Comparison of ENCODE assay signal across 15 cellular contexts in the genomic region with DNA sequence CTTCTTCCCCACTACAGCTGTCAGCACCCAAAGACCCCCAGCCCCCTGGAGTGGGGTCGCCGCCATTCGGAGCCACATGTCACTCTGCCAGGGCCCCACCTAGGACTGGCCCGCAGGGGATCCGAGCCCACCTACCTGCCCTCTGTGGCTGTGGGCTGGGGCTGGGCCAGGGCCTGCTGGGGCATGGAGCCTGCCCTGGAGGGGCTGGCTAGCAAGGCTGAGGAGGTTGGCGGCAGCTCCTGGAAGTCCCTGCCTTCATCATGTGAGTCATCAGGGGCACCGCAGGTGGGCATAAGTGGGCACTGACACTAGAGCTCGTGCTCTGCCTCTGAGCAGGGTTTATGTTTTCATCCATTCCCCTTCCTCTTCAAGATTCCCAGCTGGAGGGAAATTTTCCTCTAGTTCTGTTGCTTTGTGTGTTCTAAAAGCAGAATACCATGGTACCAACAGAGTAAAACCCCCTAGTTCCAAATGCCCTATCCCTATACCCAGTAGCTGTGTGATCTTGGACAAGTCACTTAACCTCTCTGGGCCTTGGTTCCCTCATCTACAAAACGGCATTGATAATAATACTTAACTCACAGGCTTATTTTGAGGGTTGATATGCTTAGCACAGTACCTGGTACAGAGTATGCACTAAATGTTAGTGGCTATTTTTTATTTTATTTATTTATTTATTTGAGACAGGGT.
"Had no signal": no experiment of that assay in that cellular context is flagged by ENCODE, and none has a peak within 500 bp of the region (broad histone marks: within the 10 kb centered on the region; RNA-seq: fewer than 3 reads in every experiment).

No MANE protein-coding gene starts in this region.

- H3K27me3 ChIP-seq: ascending aorta, esophagus muscularis mucosa, hepatocyte, tibial nerve, vagina had no signal

- H3K9me3 ChIP-seq: ascending aorta, esophagus muscularis mucosa, left ventricle myocardium inferior, tibial nerve, vagina had no signal

- H3K36me3 ChIP-seq: ascending aorta, esophagus muscularis mucosa, left ventricle myocardium inferior, tibial nerve, vagina had no signal

- H3K4me3 Mint-ChIP-seq: activated CD4-positive, alpha-beta memory T cell treated with anti-CD3 and anti-CD28 coated beads, Interleukin-2, amount 10 ng/mL, durations not matched to agents 7 days and 5 days; activated naive CD4-positive, alpha-beta T cell treated with anti-CD3 and anti-CD28 coated beads, Interleukin-2, amount 10 ng/mL, durations not matched to agents 7 days and 5 days; activated T-cell treated with anti-CD3 and anti-CD28 coated beads, Interleukin-2, amount 50 U/mL, for 24 hours; natural killer cell treated with Interleukin-12 subunit alpha and Interleukin-12 subunit beta and Interleukin-15 and Interleukin-18, amount 100 ng/mL, for 72 hours; stimulated activated memory B cell treated with anti-CD40 and anti-IgM and Interleukin-4, amounts not matched to agents 10 μg/mL and 1 μg/mL and 100 μg/mL, for 72 hours; WTC11 had no signal

- H3K4me1 Mint-ChIP-seq: stimulated activated memory B cell treated with anti-CD40 and anti-IgM and Interleukin-4, amounts not matched to agents 10 μg/mL and 1 μg/mL and 100 μg/mL, for 72 hours; WTC11 had no signal

- H3K27me3 Mint-ChIP-seq: activated CD4-positive, alpha-beta memory T cell treated with anti-CD3 and anti-CD28 coated beads, Interleukin-2, amount 10 ng/mL, durations not matched to agents 7 days and 5 days; activated T-cell treated with anti-CD3 and anti-CD28 coated beads, Interleukin-2, amount 50 U/mL, for 24 hours; natural killer cell treated with Interleukin-12 subunit alpha and Interleukin-12 subunit beta and Interleukin-15 and Interleukin-18, amount 100 ng/mL, for 72 hours; stimulated activated memory B cell treated with anti-CD40 and anti-IgM and Interleukin-4, amounts not matched to agents 10 μg/mL and 1 μg/mL and 100 μg/mL, for 72 hours had no signal

- H3K36me3 Mint-ChIP-seq: activated naive CD4-positive, alpha-beta T cell treated with anti-CD3 and anti-CD28 coated beads, Interleukin-2, amount 10 ng/mL, durations not matched to agents 7 days and 5 days; natural killer cell treated with Interleukin-12 subunit alpha and Interleukin-12 subunit beta and Interleukin-15 and Interleukin-18, amount 100 ng/mL, for 72 hours; stimulated activated memory B cell treated with anti-CD40 and anti-IgM and Interleukin-4, amounts not matched to agents 10 μg/mL and 1 μg/mL and 100 μg/mL, for 72 hours; WTC11 had no signal

- H3K79me2 ChIP-seq: hepatocyte had no signal

- H3K4me1 ChIP-seq: ascending aorta, esophagus muscularis mucosa, left ventricle myocardium inferior, tibial nerve, vagina had no signal

- H3K27ac ChIP-seq: ascending aorta, esophagus muscularis mucosa, hepatocyte, left ventricle myocardium inferior, tibial nerve, vagina had no signal

- ATAC-seq: natural killer cell treated with Interleukin-12 subunit alpha and Interleukin-12 subunit beta and Interleukin-15 and Interleukin-18, amount 100 ng/mL, for 72 hours; stimulated activated memory B cell treated with anti-CD40 and anti-IgM and Interleukin-4, amounts not matched to agents 10 μg/mL and 1 μg/mL and 100 μg/mL, for 72 hours; WTC11 had no signal

- H3K4me3 ChIP-seq: ascending aorta, esophagus muscularis mucosa, hepatocyte, left ventricle myocardium inferior, tibial nerve, vagina had no signal

- DNase-seq: activated CD4-positive, alpha-beta memory T cell treated with anti-CD3 and anti-CD28 coated beads, Interleukin-2, amount 10 ng/mL, durations not matched to agents 7 days and 5 days; activated CD4-positive, alpha-beta T cell treated with anti-CD3 and anti-CD28 coated beads for 4 hours; activated naive CD4-positive, alpha-beta T cell treated with anti-CD3 and anti-CD28 coated beads, Interleukin-2, amount 10 ng/mL, durations not matched to agents 7 days and 5 days; activated T-cell treated with anti-CD3 and anti-CD28 coated beads, Interleukin-2, amount 50 U/mL, for 24 hours; islet precursor cell; left ventricle myocardium inferior; nucleus accumbens had no signal

- H3K9me3 Mint-ChIP-seq: activated CD4-positive, alpha-beta memory T cell treated with anti-CD3 and anti-CD28 coated beads, Interleukin-2, amount 10 ng/mL, durations not matched to agents 7 days and 5 days; activated naive CD4-positive, alpha-beta T cell treated with anti-CD3 and anti-CD28 coated beads, Interleukin-2, amount 10 ng/mL, durations not matched to agents 7 days and 5 days; activated T-cell treated with anti-CD3 and anti-CD28 coated beads, Interleukin-2, amount 50 U/mL, for 24 hours; natural killer cell treated with Interleukin-12 subunit alpha and Interleukin-12 subunit beta and Interleukin-15 and Interleukin-18, amount 100 ng/mL, for 72 hours; stimulated activated memory B cell treated with anti-CD40 and anti-IgM and Interleukin-4, amounts not matched to agents 10 μg/mL and 1 μg/mL and 100 μg/mL, for 72 hours; WTC11 had no signal

- H3K4me2 ChIP-seq: hepatocyte had no signal

- H2AFZ ChIP-seq: hepatocyte had no signal

- H3K27ac Mint-ChIP-seq: activated CD4-positive, alpha-beta memory T cell treated with anti-CD3 and anti-CD28 coated beads, Interleukin-2, amount 10 ng/mL, durations not matched to agents 7 days and 5 days; activated naive CD4-positive, alpha-beta T cell treated with anti-CD3 and anti-CD28 coated beads, Interleukin-2, amount 10 ng/mL, durations not matched to agents 7 days and 5 days; activated T-cell treated with anti-CD3 and anti-CD28 coated beads, Interleukin-2, amount 50 U/mL, for 24 hours; natural killer cell treated with Interleukin-12 subunit alpha and Interleukin-12 subunit beta and Interleukin-15 and Interleukin-18, amount 100 ng/mL, for 72 hours; stimulated activated memory B cell treated with anti-CD40 and anti-IgM and Interleukin-4, amounts not matched to agents 10 μg/mL and 1 μg/mL and 100 μg/mL, for 72 hours; WTC11 had no signal
